ENCODE assay signal across 10 cellular contexts in genomic region chr2:14633031-14633430, GRCh38. TPM values are rescaled to one million over a fixed set of nuclear protein-coding genes. Genes with fewer than 3 reads are reported as not detected.
DNase-seq lines count a peak whose midpoint lies in the region; ATAC-seq, FAIRE-seq and TF ChIP-seq lines count a peak whose summit lies in the region.
"Had no signal": no experiment of that assay in that cellular context is flagged by ENCODE, and none has a peak within 500 bp of the region (broad histone marks: within the 10 kb centered on the region; RNA-seq: fewer than 3 reads in every experiment).

No MANE protein-coding gene starts in this region.

- H3K27ac Mint-ChIP-seq in brain: peak overlapping the region; percentile 51 to 95 (median 84)
- H3K27ac Mint-ChIP-seq in type B pancreatic cell: peak overlapping the region; percentile 72
- H3K27ac Mint-ChIP-seq: T-cell had no signal

- H3K9me3 ChIP-seq in HepG2 (ENCODE audit: low read length): no peaks in the 10 kb centered on the region

- no peaks in the 10 kb centered on the region for H3K36me3 ChIP-seq in HepG2 (replicated peaks in 1 of 2; ENCODE audit: control insufficient read depth in 1 of 2, insufficient read depth in 2 of 2, low read length in 2 of 2)

- H3K9me3 Mint-ChIP-seq in brain (no peaks in the 10 kb centered on the region), type B pancreatic cell (no peaks in the 10 kb centered on the region)
- H3K9me3 Mint-ChIP-seq: T-cell had no signal

- H3K4me1 ChIP-seq in HepG2 (ENCODE audit: insufficient read depth, low read length): peaks cover 16% of the 10 kb centered on the region

- FAIRE-seq in HepG2 (lab: Jason Lieb, UNC): no peak
- FAIRE-seq: colon had no signal

- H3K36me3 Mint-ChIP-seq in brain (no peaks in the 10 kb centered on the region), type B pancreatic cell (peaks cover 5% of the 10 kb centered on the region)
- H3K36me3 Mint-ChIP-seq: T-cell had no signal

- no peak overlapping the region for H3K27ac ChIP-seq in HepG2 (ENCODE audit: extremely low read length, insufficient read depth, low read length)

- TF ChIP-seq EP300 in HepG2 (IDR thresholded peaks at IDR 0.05; ENCODE audit: low read depth in 2 of 2, low read length in 2 of 2) (no peak), HepG2 (CRISPR knock-in tag; IDR thresholded peaks at IDR 0.05; ENCODE audit: borderline replicate concordance) (no peak)

- WGBS in HepG2 (ENCODE audit: low lambda C conversion rate): 43% methylated on average over 14 of the region's 14 CpGs

- H3K79me2 ChIP-seq in HepG2 (ENCODE audit: insufficient read depth, low read length): no peaks in the 10 kb centered on the region

- in situ Hi-C loops in HepG2 (cut with HindIII; ENCODE audit: extremely low pct_ligation_motif_present, low pct_unique_long_range_greater_than_20kb): loop anchor here (25.0 kb wide), 1 partner anchor 954 kb away; the partner anchor contains the start of gene DDX1

- H4K20me1 ChIP-seq in HepG2 (ENCODE audit: insufficient read depth, low read length): no peaks in the 10 kb centered on the region

- CTCF ChIA-PET in HepG2 (lab: Yijun Ruan, JAX; ENCODE audit: low intra/inter-chr PET ratio, low total read pairs): no interaction called here

- H3K4me1 Mint-ChIP-seq in brain (peaks cover 30% of the 10 kb centered on the region), type B pancreatic cell (ENCODE audit: unreplicated experiment) (peaks cover 4% of the 10 kb centered on the region)
- H3K4me1 Mint-ChIP-seq: T-cell had no signal

- intact Hi-C loops in HepG2 (cut with micrococcal nuclease; ENCODE audit: unreplicated experiment): loop anchor here (10.0 kb wide), 1 partner anchor 272 kb away; no protein-coding TSS in a partner anchor

- no peak overlapping the region for H2AFZ ChIP-seq in HepG2 (ENCODE audit: low read length)

- H3K4me3 ChIP-seq in HepG2 (replicated peaks in 1 of 3; ENCODE audit: insufficient read depth in 1 of 3, low read depth in 2 of 3, low read length in 3 of 3): peak overlapping the region; percentile 22 to 51 (median 42); a peak in 5 of 6 replicates

- H3K4me3 Mint-ChIP-seq in brain (peak overlapping the region; percentile 88 to 98 (median 97)), type B pancreatic cell (peak overlapping the region; percentile 98)

- H3K9ac ChIP-seq in HepG2 (ENCODE audit: insufficient read depth, low read depth, low read length): no peak overlapping the region

- peaks cover 13 to 41% of the 10 kb centered on the region in 2 experiments for H3K27me3 ChIP-seq in HepG2 (ENCODE audit: control insufficient read depth in 1 of 2, insufficient read depth in 2 of 2, low read length in 2 of 2)

- TF ChIP-seq POLR2A in HepG2 (IDR thresholded peaks at IDR 0.05; ENCODE audit: insufficient read depth in 1 of 2, low read depth in 2 of 2, low read length in 2 of 2): no peak

- no TSS peak for BruUV-seq in HepG2 (replicated peaks; lab: Mats Ljungman, UMichigan)

- POLR2A ChIA-PET in HepG2 (lab: Yijun Ruan, JAX): no interaction called here

- TF ChIP-seq CTCF in brain (conservative IDR thresholded peaks at IDR 0.05) (no peak), HepG2 (CRISPR knock-in tag; IDR thresholded peaks at IDR 0.05) (no peak), type B pancreatic cell (conservative IDR thresholded peaks at IDR 0.05) (no peak)

- peak; percentile 49 for DNase-seq in activated CD8-positive, alpha-beta memory T cell treated with anti-CD3 and anti-CD28 coated beads, Interleukin-2, amount 50 U/mL, for 48 hours
- no peak for DNase-seq in activated CD8-positive, alpha-beta memory T cell treated with anti-CD3 and anti-CD28 coated beads, Interleukin-2, amount 50 U/mL, for 4 hours
- no peak for DNase-seq in HepG2 (ENCODE audit: low spot score)
- no peak for DNase-seq in type B pancreatic cell (ENCODE audit: extremely low spot score, unreplicated experiment)
- DNase-seq in cortex of kidney (lab: John Stamatoyannopoulos, UW): no peak
- DNase-seq: T-cell had no signal

- peak overlapping the region; percentile 60 for H3K4me2 ChIP-seq in HepG2 (ENCODE audit: low read depth, low read length)

- ATAC-seq in HepG2: peak; percentile 8
- ATAC-seq in HG03196 (IDR thresholded peaks at IDR 0.05; ENCODE audit: unreplicated experiment): no peak
- no peak for ATAC-seq in HG03095 (IDR thresholded peaks at IDR 0.05; ENCODE audit: unreplicated experiment)

- H3K27me3 Mint-ChIP-seq in brain (peaks cover 47% of the 10 kb centered on the region), type B pancreatic cell (peaks cover 57% of the 10 kb centered on the region)

- TF ChIP-seq RAD21 in HepG2 (CRISPR knock-in tag; IDR thresholded peaks at IDR 0.05): no peak

TF ChIP-seq in HepG2, 621 proteins besides CTCF, POLR2A, EP300 and RAD21:
- TF ChIP-seq ZNF780A (CRISPR knock-in tag; IDR thresholded peaks at IDR 0.05) (no peak), ZNF335 (CRISPR knock-in tag; IDR thresholded peaks at IDR 0.05) (no peak), SOX6 (IDR thresholded peaks at IDR 0.05) (no peak), SOX6 (CRISPR knock-in tag; IDR thresholded peaks at IDR 0.05) (no peak), ZNF362 (CRISPR knock-in tag; IDR thresholded peaks at IDR 0.05; ENCODE audit: borderline replicate concordance) (no peak), MLLT10 (CRISPR knock-in tag; IDR thresholded peaks at IDR 0.05) (no peak), PHF20 (CRISPR knock-in tag; IDR thresholded peaks at IDR 0.05) (no peak), FOXA3 (CRISPR knock-in tag; IDR thresholded peaks at IDR 0.05) (no peak), ZNF12 (CRISPR knock-in tag; IDR thresholded peaks at IDR 0.05) (no peak)

RNA-seq across cellular contexts. Expression of gene LRATD1, which starts 0.5 kb away (rescaled TPM):
- 16.4 TPM for polyA plus RNA-seq in brain (ENCODE audit: insufficient read depth, low read depth, low replicate concordance)
- total RNA-seq in HepG2 (2016; rRNA removed; fragmentation: Illumina TruSeq; extraction: Trizol): not detected in 2 replicates
- total RNA-seq in HepG2 (2016; cell fraction: cytosol; rRNA removed; fragmentation: Illumina TruSeq; extraction: Trizol; ENCODE audit: low read depth): not detected in 2 replicates
- not detected in 2 replicates for total RNA-seq in HepG2 (2016; cell fraction: insoluble cytoplasmic fraction; rRNA removed; fragmentation: Illumina TruSeq; extraction: Trizol)
- total RNA-seq in HepG2 (2016; cell fraction: membrane; rRNA removed; fragmentation: Illumina TruSeq; extraction: Trizol): not detected in 2 replicates
- total RNA-seq in HepG2 (2016; cell fraction: nucleus; rRNA removed; fragmentation: Illumina TruSeq; extraction: Trizol): not detected in 2 replicates
- 0.04 and 0.07 TPM in 2 replicates for polyA plus RNA-seq in HepG2 (2011; rRNA removed)
- 0.04 TPM in 1 of 2 replicates, not detected in the other for polyA plus RNA-seq in HepG2 (2011; cell fraction: cytosol; rRNA removed)
- 0.03 and 0.14 TPM in 2 replicates for polyA plus RNA-seq in HepG2 (2011; cell fraction: nucleus; rRNA removed)
- not detected in 2 replicates for polyA plus RNA-seq in HepG2 (2012)
- polyA plus RNA-seq in HepG2 (2016; cell fraction: cytosol; fragmentation: Illumina TruSeq; extraction: Trizol; ENCODE audit: low read depth): not detected in 2 replicates
- polyA plus RNA-seq in HepG2 (2016; cell fraction: insoluble cytoplasmic fraction; fragmentation: Illumina TruSeq; extraction: Trizol; ENCODE audit: low read depth): not detected in 2 replicates
- polyA plus RNA-seq in HepG2 (2016; cell fraction: membrane; fragmentation: Illumina TruSeq; extraction: Trizol; ENCODE audit: low read depth): not detected in 2 replicates
- not detected in 2 replicates for polyA plus RNA-seq in HepG2 (2016; cell fraction: nucleus; fragmentation: Illumina TruSeq; extraction: Trizol; ENCODE audit: insufficient read depth, low read depth)
- 0.04 TPM in 1 of 2 replicates, not detected in the other for polyA minus RNA-seq in HepG2 (2011; rRNA and poly(A)+ RNA removed; ENCODE audit: low replicate concordance)
- not detected in 2 replicates for polyA minus RNA-seq in HepG2 (2011; cell fraction: cytosol; rRNA and poly(A)+ RNA removed)
- 0.13 and 0.25 TPM in 2 replicates for polyA minus RNA-seq in HepG2 (2011; cell fraction: nucleus; rRNA and poly(A)+ RNA removed)
- total RNA-seq in type B pancreatic cell (ENCODE audit: low replicate concordance): 21.6 and 52.0 TPM in 2 replicates

Comparison
In these comparisons a context has a peak if more than half of its experiments do, and no peak if none do; other contexts are left out.
1. RNA of gene LRATD1, which starts 0.5 kb away (total RNA-seq): 21.6 to 52.0 TPM in type B pancreatic cell; not detected in HepG2; every median in the first group is over 10 times any median in the second.